ENCODE assay signal across 17 cellular contexts in genomic region chr3:129085165-129085715, GRCh38. TPM values are rescaled to one million over a fixed set of nuclear protein-coding genes. Genes with fewer than 3 reads are reported as not detected.
"Had no signal": no experiment of that assay in that cellular context is flagged by ENCODE, and none has a peak within 500 bp of the region (broad histone marks: within the 10 kb centered on the region; RNA-seq: fewer than 3 reads in every experiment).

No MANE protein-coding gene starts in this region.

- DNase-seq: activated CD4-positive, alpha-beta T cell treated with anti-CD3 and anti-CD28 coated beads, Interleukin-2, amount 50 U/mL, for 1 hour; activated CD8-positive, alpha-beta memory T cell treated with anti-CD3 and anti-CD28 coated beads, Interleukin-2, amount 10 ng/mL, durations not matched to agents 7 days and 5 days; activated T-cell treated with anti-CD3 and anti-CD28 coated beads, Interleukin-2, amount 50 U/mL, for 4 hours; hypothalamus; stimulated activated naive B cell treated with anti-CD40 and anti-IgM and Interleukin-4, amounts not matched to agents 10 μg/mL and 1 μg/mL and 100 μg/mL, for 72 hours; SW 1271; trophoblast cell had no signal

- ATAC-seq: activated CD8-positive, alpha-beta memory T cell treated with anti-CD3 and anti-CD28 coated beads, Interleukin-2, amount 10 ng/mL, durations not matched to agents 7 days and 5 days; activated T-cell treated with anti-CD3 and anti-CD28 coated beads, Interleukin-2, amount 50 U/mL, for 4 hours; right cardiac atrium; WTC11 had no signal

- H3K4me3 ChIP-seq: esophagus muscularis mucosa, SJSA1, smooth muscle cell had no signal

- H3K4me1 Mint-ChIP-seq: activated CD8-positive, alpha-beta memory T cell treated with anti-CD3 and anti-CD28 coated beads, Interleukin-2, amount 10 ng/mL, durations not matched to agents 7 days and 5 days; WTC11 had no signal

- H3K36me3 ChIP-seq: esophagus muscularis mucosa, SJSA1 had no signal

- H3K27me3 Mint-ChIP-seq: activated CD8-positive, alpha-beta memory T cell treated with anti-CD3 and anti-CD28 coated beads, Interleukin-2, amount 10 ng/mL, durations not matched to agents 7 days and 5 days had no signal

- H3K9me3 ChIP-seq: esophagus muscularis mucosa, SJSA1 had no signal

- H3K9me3 Mint-ChIP-seq: activated T-cell treated with anti-CD3 and anti-CD28 coated beads, Interleukin-2, amount 50 U/mL, for 4 hours; stimulated activated naive B cell treated with anti-CD40 and anti-IgM and Interleukin-4, amounts not matched to agents 10 μg/mL and 1 μg/mL and 100 μg/mL, for 72 hours; WTC11 had no signal

- H3K36me3 Mint-ChIP-seq: activated CD8-positive, alpha-beta memory T cell treated with anti-CD3 and anti-CD28 coated beads, Interleukin-2, amount 10 ng/mL, durations not matched to agents 7 days and 5 days; stimulated activated naive B cell treated with anti-CD40 and anti-IgM and Interleukin-4, amounts not matched to agents 10 μg/mL and 1 μg/mL and 100 μg/mL, for 72 hours; WTC11 had no signal

- H3K27ac Mint-ChIP-seq: activated CD8-positive, alpha-beta memory T cell treated with anti-CD3 and anti-CD28 coated beads, Interleukin-2, amount 10 ng/mL, durations not matched to agents 7 days and 5 days; stimulated activated naive B cell treated with anti-CD40 and anti-IgM and Interleukin-4, amounts not matched to agents 10 μg/mL and 1 μg/mL and 100 μg/mL, for 72 hours; WTC11 had no signal

- H3K27ac ChIP-seq: SJSA1 had no signal

- H3K4me1 ChIP-seq: SJSA1 had no signal

- H3K4me3 Mint-ChIP-seq: activated CD8-positive, alpha-beta memory T cell treated with anti-CD3 and anti-CD28 coated beads, Interleukin-2, amount 10 ng/mL, durations not matched to agents 7 days and 5 days; activated T-cell treated with anti-CD3 and anti-CD28 coated beads, Interleukin-2, amount 50 U/mL, for 4 hours; stimulated activated naive B cell treated with anti-CD40 and anti-IgM and Interleukin-4, amounts not matched to agents 10 μg/mL and 1 μg/mL and 100 μg/mL, for 72 hours; WTC11 had no signal

- H3K27me3 ChIP-seq: esophagus muscularis mucosa, SJSA1 had no signal

RNA-seq across cellular contexts. Expression of gene GP9, which starts 24.7 kb away (rescaled TPM):
- total RNA-seq: activated CD8-positive, alpha-beta memory T cell treated with anti-CD3 and anti-CD28 coated beads, Interleukin-2, amount 10 ng/mL, durations not matched to agents 7 days and 5 days; activated T-cell treated with anti-CD3 and anti-CD28 coated beads, Interleukin-2, amount 50 U/mL, for 4 hours; aorta; bronchial epithelial cell; fibroblast of villous mesenchyme; lower leg skin; mesenteric fat pad; right cardiac atrium; SJSA1; smooth muscle cell; WTC11 had no signal
